23 cellular contexts compared by ENCODE assay signal in genomic region chr22:22506736-22507135, GRCh38. TPM values are rescaled to one million over a fixed set of nuclear protein-coding genes. Genes with fewer than 3 reads are reported as not detected.
"Had no signal": no experiment of that assay in that cellular context is flagged by ENCODE, and none has a peak within 500 bp of the region (broad histone marks: within the 10 kb centered on the region; RNA-seq: fewer than 3 reads in every experiment).

No MANE protein-coding gene starts in this region.

- H3K27ac Mint-ChIP-seq: activated naive CD4-positive, alpha-beta T cell treated with anti-CD3 and anti-CD28 coated beads for 36 hours; memory B cell; T-helper 1 cell treated with Interleukin-12 subunit alpha and Interleukin-12 subunit beta and Interleukin-4 antibody, amounts not matched to agents 30 μg/mL and 1 μg/mL, for 36 hours had no signal

- FAIRE-seq: astrocyte, urothelium cell line had no signal

- ATAC-seq: activated CD4-positive, CD25-positive, alpha-beta regulatory T cell treated with anti-CD3 and anti-CD28 coated beads, Interleukin-2, amount 50 U/mL, for 24 hours; esophagus mucosa; gastroesophageal sphincter; mucosa of descending colon had no signal

- H3K36me3 ChIP-seq: gastroesophageal sphincter, tibial artery had no signal

- H3K4me3 ChIP-seq: gastroesophageal sphincter, mucosa of descending colon, tibial artery had no signal

- DNase-seq: activated naive CD4-positive, alpha-beta T cell treated with anti-CD3 and anti-CD28 coated beads for 36 hours; activated T-cell treated with anti-CD3 and anti-CD28 coated beads for 4 hours; effector CD4-positive, alpha-beta T cell; mucosa of descending colon; naive B cell; occipital lobe; posterior cingulate gyrus; retina; stimulated activated CD8-positive, alpha-beta memory T cell treated with anti-CD3 and anti-CD28 coated beads, Interleukin-4, amount 100 ng/mL, for 48 hours; stimulated activated naive CD4-positive, alpha-beta T cell treated with Interleukin-2 at 50 U/mL for 16 hours; tibial artery had no signal

- H3K27me3 Mint-ChIP-seq: memory B cell had no signal

- H3K27ac ChIP-seq: gastroesophageal sphincter, tibial artery had no signal

RNA-seq across cellular contexts. Expression of gene ZNF280A, which starts 13.3 kb away (rescaled TPM):
- total RNA-seq: activated naive CD4-positive, alpha-beta T cell treated with anti-CD3 and anti-CD28 coated beads for 36 hours; bronchial epithelial cell; cerebellum; esophagus mucosa; gastroesophageal sphincter; liver; mucosa of descending colon; occipital lobe; subcutaneous adipose tissue had no signal
- polyA plus RNA-seq: adipose tissue, liver had no signal

RNA-seq across cellular contexts. Expression of gene PRAME, which starts 52.3 kb away (rescaled TPM):
- total RNA-seq: activated naive CD4-positive, alpha-beta T cell treated with anti-CD3 and anti-CD28 coated beads for 36 hours; astrocyte; bronchial epithelial cell; cerebellum; esophagus mucosa; gastroesophageal sphincter; liver; occipital lobe; subcutaneous adipose tissue had no signal
- polyA plus RNA-seq: liver had no signal
